Comparison of ENCODE assay signal across 10 cellular contexts in genomic region chr21:32524010-32524719, GRCh38.
DNase-seq lines count a peak whose midpoint lies in the region; ATAC-seq and TF ChIP-seq lines count a peak whose summit lies in the region.
"Had no signal": no experiment of that assay in that cellular context is flagged by ENCODE, and none has a peak within 500 bp of the region (broad histone marks: within the 10 kb centered on the region; RNA-seq: fewer than 3 reads in every experiment).

No MANE protein-coding gene starts in this region.

- H3K27me3 Mint-ChIP-seq in activated T-helper 2 cell treated with anti-CD3 and anti-CD28 coated beads, Interferon-gamma antibody, Interleukin-2, Interleukin-4, amounts not matched to agents 10 μg/mL and 5 μg/mL and 100 μg/mL, durations not matched to agents 14 hours and 24 hours and 36 hours (ENCODE audit: low read depth) = no peaks in the 10 kb centered on the region

- no peaks in the 10 kb centered on the region for H3K9me3 Mint-ChIP-seq in activated T-helper 2 cell treated with anti-CD3 and anti-CD28 coated beads, Interferon-gamma antibody, Interleukin-2, Interleukin-4, amounts not matched to agents 10 μg/mL and 5 μg/mL and 100 μg/mL, durations not matched to agents 14 hours and 24 hours and 36 hours

- intact Hi-C loops in upper lobe of right lung (cut with DNase I) = no loop called here
- intact Hi-C loops in activated T-helper 2 cell treated with anti-CD3 and anti-CD28 coated beads, Interferon-gamma antibody, Interleukin-2, Interleukin-4, amounts not matched to agents 10 μg/mL and 5 μg/mL and 100 μg/mL, durations not matched to agents 14 hours and 24 hours and 36 hours (cut with micrococcal nuclease) = no loop called here

- no peaks in the 10 kb centered on the region for H3K4me1 Mint-ChIP-seq in activated T-helper 2 cell treated with anti-CD3 and anti-CD28 coated beads, Interferon-gamma antibody, Interleukin-2, Interleukin-4, amounts not matched to agents 10 μg/mL and 5 μg/mL and 100 μg/mL, durations not matched to agents 14 hours and 24 hours and 36 hours (ENCODE audit: low read depth)
- H3K4me1 Mint-ChIP-seq: stimulated activated naive B cell treated with anti-CD40 and anti-IgM and Interleukin-4, amounts not matched to agents 10 μg/mL and 1 μg/mL and 100 μg/mL, for 72 hours had no signal

- ATAC-seq in left lobe of liver (peak; percentile 34), upper lobe of right lung (no peak), HG02642 (IDR thresholded peaks at IDR 0.05; ENCODE audit: poor library complexity, unreplicated experiment) (no peak)
- ATAC-seq: stimulated activated naive B cell treated with anti-CD40 and anti-IgM and Interleukin-4, amounts not matched to agents 10 μg/mL and 1 μg/mL and 100 μg/mL, for 72 hours had no signal

- no peak overlapping the region for H3K27ac Mint-ChIP-seq in activated T-helper 2 cell treated with anti-CD3 and anti-CD28 coated beads, Interferon-gamma antibody, Interleukin-2, Interleukin-4, amounts not matched to agents 10 μg/mL and 5 μg/mL and 100 μg/mL, durations not matched to agents 14 hours and 24 hours and 36 hours
- H3K27ac Mint-ChIP-seq: stimulated activated naive B cell treated with anti-CD40 and anti-IgM and Interleukin-4, amounts not matched to agents 10 μg/mL and 1 μg/mL and 100 μg/mL, for 72 hours had no signal

- no peak overlapping the region for H3K4me3 Mint-ChIP-seq in activated T-helper 2 cell treated with anti-CD3 and anti-CD28 coated beads, Interferon-gamma antibody, Interleukin-2, Interleukin-4, amounts not matched to agents 10 μg/mL and 5 μg/mL and 100 μg/mL, durations not matched to agents 14 hours and 24 hours and 36 hours (ENCODE audit: low read depth)
- H3K4me3 Mint-ChIP-seq: stimulated activated naive B cell treated with anti-CD40 and anti-IgM and Interleukin-4, amounts not matched to agents 10 μg/mL and 1 μg/mL and 100 μg/mL, for 72 hours had no signal

- H3K4me3 ChIP-seq in HUES64 (ENCODE audit: low read length) (no peak overlapping the region), choroid plexus epithelial cell (ENCODE audit: low read depth, low read length) (no peak overlapping the region), upper lobe of right lung (no peak overlapping the region)
- H3K4me3 ChIP-seq: ovary had no signal

- H3K27me3 ChIP-seq in HUES64 (ENCODE audit: insufficient read depth, low read length) (no peaks in the 10 kb centered on the region), upper lobe of right lung (no peaks in the 10 kb centered on the region)
- H3K27me3 ChIP-seq: ovary had no signal

- no peak overlapping the region for H3K9ac ChIP-seq in HUES64 (ENCODE audit: low read depth, low read length)

- TF ChIP-seq CTCF in choroid plexus epithelial cell (conservative IDR thresholded peaks at IDR 0.05; ENCODE audit: low read depth, low read length) (no peak), upper lobe of right lung (IDR thresholded peaks at IDR 0.05) (no peak)

- H3K36me3 ChIP-seq in HUES64 (ENCODE audit: insufficient read depth, low read length) = no peaks in the 10 kb centered on the region
- H3K36me3 ChIP-seq in upper lobe of right lung = no peaks in the 10 kb centered on the region
- H3K36me3 ChIP-seq: ovary had no signal

- peaks cover 12% of the 10 kb centered on the region for H3K4me1 ChIP-seq in HUES64 (ENCODE audit: insufficient read depth, low read length)
- H3K4me1 ChIP-seq in upper lobe of right lung = peaks cover 30% of the 10 kb centered on the region

- H3K9me3 ChIP-seq in HUES64 (ENCODE audit: insufficient read depth, low read depth, low read length) = no peaks in the 10 kb centered on the region
- H3K9me3 ChIP-seq in upper lobe of right lung = no peaks in the 10 kb centered on the region
- H3K9me3 ChIP-seq: ovary had no signal

- H3K36me3 Mint-ChIP-seq in activated T-helper 2 cell treated with anti-CD3 and anti-CD28 coated beads, Interferon-gamma antibody, Interleukin-2, Interleukin-4, amounts not matched to agents 10 μg/mL and 5 μg/mL and 100 μg/mL, durations not matched to agents 14 hours and 24 hours and 36 hours (ENCODE audit: low read depth) = no peaks in the 10 kb centered on the region
- H3K36me3 Mint-ChIP-seq: stimulated activated naive B cell treated with anti-CD40 and anti-IgM and Interleukin-4, amounts not matched to agents 10 μg/mL and 1 μg/mL and 100 μg/mL, for 72 hours had no signal

- peak; percentile 75 for DNase-seq in choroid plexus epithelial cell (ENCODE audit: low read depth)
- DNase-seq in left lobe of liver (ENCODE audit: low spot score) = no peak
- no peak for DNase-seq in upper lobe of right lung
- DNase-seq in DMS153 (lab: John Stamatoyannopoulos, UW) = no peak
- no peak for DNase-seq in activated T-helper 2 cell treated with anti-CD3 and anti-CD28 coated beads, Interferon-gamma antibody, Interleukin-2, Interleukin-4, amounts not matched to agents 10 μg/mL and 5 μg/mL and 100 μg/mL, durations not matched to agents 14 hours and 24 hours and 36 hours (ENCODE audit: low spot score)
- DNase-seq: effector memory CD4-positive, alpha-beta T cell; stimulated activated naive B cell treated with anti-CD40 and anti-IgM and Interleukin-4, amounts not matched to agents 10 μg/mL and 1 μg/mL and 100 μg/mL, for 72 hours had no signal

- 68% methylated on average over 7 of the region's 8 CpGs for WGBS in HUES64

- peak overlapping the region; percentile 24 for H3K27ac ChIP-seq in HUES64 (ENCODE audit: low read depth, low read length)
- peak overlapping the region; percentile 51 for H3K27ac ChIP-seq in upper lobe of right lung
- H3K27ac ChIP-seq: ovary had no signal
